10 cellular contexts compared by ENCODE assay signal in the genomic region with DNA sequence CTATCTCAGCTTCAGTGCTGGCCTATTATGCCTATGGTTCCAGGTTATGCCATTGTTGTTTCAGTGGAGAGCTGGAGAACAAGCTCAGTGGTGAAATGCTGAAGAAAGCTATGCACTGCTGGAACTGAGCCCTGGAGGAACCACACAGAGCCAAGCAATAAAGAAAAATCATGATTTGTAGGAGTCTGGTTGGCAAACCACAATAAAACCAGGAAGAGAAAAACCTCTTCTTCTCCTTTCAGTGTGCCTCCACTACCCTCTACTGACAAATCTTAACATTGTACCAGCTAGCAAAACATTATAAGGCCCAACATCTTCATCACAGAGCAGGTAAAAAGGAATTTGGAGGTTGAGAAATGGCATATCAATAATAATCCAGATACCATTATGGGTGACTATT. TPM values are rescaled to one million over a fixed set of nuclear protein-coding genes. Genes with fewer than 3 reads are reported as not detected.
DNase-seq lines count a peak whose midpoint lies in the region; ATAC-seq and TF ChIP-seq lines count a peak whose summit lies in the region.
"Had no signal": no experiment of that assay in that cellular context is flagged by ENCODE, and none has a peak within 500 bp of the region (broad histone marks: within the 10 kb centered on the region; RNA-seq: fewer than 3 reads in every experiment).

No MANE protein-coding gene starts in this region.

- H3K27ac ChIP-seq in esophagus muscularis mucosa (replicated peaks in 1 of 4) (no peak overlapping the region), neuronal stem cell (replicated peaks; ENCODE audit: low read length) (no peak overlapping the region), RWPE1 (no peak overlapping the region)

- H3K9me3 ChIP-seq in esophagus muscularis mucosa (no peaks in the 10 kb centered on the region), neuronal stem cell (replicated peaks in 1 of 2; ENCODE audit: control insufficient read depth in 2 of 2, insufficient read depth in 1 of 2, low read depth in 1 of 2, low read length in 2 of 2) (no peaks in the 10 kb centered on the region)

- peak; percentile 17 for TF ChIP-seq CTCF in GM06990 (IDR thresholded peaks at IDR 0.05; ENCODE audit: insufficient read depth, low read length, poor library complexity, severe bottlenecking)
- TF ChIP-seq CTCF in esophagus muscularis mucosa (IDR thresholded peaks at IDR 0.05) = peak; percentile 44 to 56 (median 48)
- TF ChIP-seq CTCF in omental fat pad (IDR thresholded peaks at IDR 0.05) = no peak
- TF ChIP-seq CTCF in RWPE1 (conservative IDR thresholded peaks at IDR 0.05; ENCODE audit: low read depth) = no peak

- no peak overlapping the region for H2AFZ ChIP-seq in neuronal stem cell (ENCODE audit: low read length)

- no peak overlapping the region for H3K4me2 ChIP-seq in neuronal stem cell (ENCODE audit: insufficient read depth, low read length, poor library complexity, severe bottlenecking)

- H3K14ac ChIP-seq in neuronal stem cell (ENCODE audit: low read length) = no peak overlapping the region

- H2AK5ac ChIP-seq in neuronal stem cell (ENCODE audit: low read depth, low read length) = no peak overlapping the region

- no peak overlapping the region for H4K8ac ChIP-seq in neuronal stem cell (ENCODE audit: low read depth, low read length)

- no peak overlapping the region for H3K23ac ChIP-seq in neuronal stem cell (ENCODE audit: low read depth, low read length, poor library complexity)

- POLR2A ChIA-PET in RWPE1 (lab: Yijun Ruan, JAX; ENCODE audit: low non-redundant PET) = no interaction called here

- H3K79me1 ChIP-seq in neuronal stem cell (ENCODE audit: low read depth, low read length) = no peaks in the 10 kb centered on the region

- H3K4me3 ChIP-seq in GM06990 (replicated peaks; ENCODE audit: low read depth, low read length) = no peak overlapping the region
- no peak overlapping the region for H3K4me3 ChIP-seq in esophagus muscularis mucosa
- H3K4me3 ChIP-seq in neuronal stem cell (ENCODE audit: low read length in 2 of 2) = no peak overlapping the region

- no peak overlapping the region for H3K9ac ChIP-seq in neuronal stem cell (ENCODE audit: low read depth, low read length, poor library complexity)

- no peak for TF ChIP-seq POLR2A in esophagus muscularis mucosa (IDR thresholded peaks at IDR 0.05; ENCODE audit: low read depth)

- no peak overlapping the region for H4K91ac ChIP-seq in neuronal stem cell (ENCODE audit: low read depth, low read length, poor library complexity)

- H3K18ac ChIP-seq in neuronal stem cell (ENCODE audit: low read length) = no peak overlapping the region

- no peak overlapping the region for H2BK15ac ChIP-seq in neuronal stem cell (ENCODE audit: low read length)

- no peak overlapping the region for H2BK12ac ChIP-seq in neuronal stem cell (ENCODE audit: low read length)

- H2BK5ac ChIP-seq in neuronal stem cell (ENCODE audit: low read length) = no peak overlapping the region

- TF ChIP-seq EP300 in esophagus muscularis mucosa (IDR thresholded peaks at IDR 0.05) = no peak

- H3K4me1 ChIP-seq in esophagus muscularis mucosa (no peaks in the 10 kb centered on the region), neuronal stem cell (ENCODE audit: control insufficient read depth in 2 of 2, insufficient read depth in 1 of 2, low read depth in 1 of 2, low read length in 2 of 2) (no peaks in the 10 kb centered on the region)

- intact Hi-C loops in esophagus muscularis mucosa (cut with DNase I) = loop anchor here (2.0 kb wide), 1 partner anchor 190 kb away; a partner anchor contains a TSS

- CTCF ChIA-PET in RWPE1 (lab: Yijun Ruan, JAX) = interaction anchor here (0.6 to 1.3 kb wide), 2 partner anchors 26 to 189 kb away, joined by 7 to 8 read pairs; a partner anchor contains a TSS

- DNase-seq in GM06990 (ENCODE audit: extremely low read depth, insufficient read length) (no peak), NCI-H2029 (lab: John Stamatoyannopoulos, UW) (peak; percentile 43), esophagus muscularis mucosa (ENCODE audit: extremely low spot score) (no peak), omental fat pad (ENCODE audit: low spot score) (no peak), neuronal stem cell (ENCODE audit: low spot score) (no peak), RWPE1 (ENCODE audit: low spot score) (no peak), activated gamma-delta T cell treated with Interleukin-2 at 50 U/mL for 16 hours (no peak)
- no peak for DNase-seq in stimulated activated CD4-positive, alpha-beta T cell treated with anti-CD3 and anti-CD28 coated beads, Interleukin-1b, Interleukin-23, amount 100 ng/mL, for 48 hours
- DNase-seq: activated naive CD4-positive, alpha-beta T cell treated with anti-CD3 and anti-CD28 coated beads, Interleukin-2, amount 10 ng/mL, durations not matched to agents 7 days and 5 days had no signal

- H3K36me3 ChIP-seq in GM06990 (ENCODE audit: control insufficient read depth, insufficient read depth, low read length) (no peaks in the 10 kb centered on the region), esophagus muscularis mucosa (no peaks in the 10 kb centered on the region), neuronal stem cell (replicated peaks in 1 of 2; ENCODE audit: control insufficient read depth in 2 of 2, insufficient read depth in 2 of 2, low read length in 2 of 2) (no peaks in the 10 kb centered on the region)

- no peak overlapping the region for H3K4ac ChIP-seq in neuronal stem cell (ENCODE audit: low read length)

- H2BK120ac ChIP-seq in neuronal stem cell (ENCODE audit: low read depth, low read length) = no peak overlapping the region

- peak; percentile 37 for ATAC-seq in omental fat pad (ENCODE audit: low FRiP score)

- H3K27me3 ChIP-seq in GM06990 (replicated peaks; ENCODE audit: control insufficient read depth, insufficient read depth, low read length) (no peaks in the 10 kb centered on the region; the same call in 1 of the 2 replicates), esophagus muscularis mucosa (no peaks in the 10 kb centered on the region), neuronal stem cell (ENCODE audit: control insufficient read depth in 3 of 3, insufficient read depth in 3 of 3, low read depth in 1 of 3, low read length in 3 of 3) (no peaks in the 10 kb centered on the region)

RNA-seq across cellular contexts. Expression of a gene that starts 5.3 kb away (rescaled TPM):
- total RNA-seq in esophagus muscularis mucosa (not detected), omental fat pad (not detected)
- polyA plus RNA-seq in neuronal stem cell (2013, experiment 1 of 2) = not detected
- not detected for polyA plus RNA-seq in neuronal stem cell (2013, experiment 2 of 2)
- polyA plus RNA-seq: esophagus had no signal

RNA-seq across cellular contexts. Expression of a gene that starts 22.2 kb away (rescaled TPM):
- total RNA-seq in esophagus muscularis mucosa (not detected), omental fat pad (not detected)
- polyA plus RNA-seq in neuronal stem cell (2013, experiment 1 of 2) = not detected
- polyA plus RNA-seq in neuronal stem cell (2013, experiment 2 of 2) = not detected
- polyA plus RNA-seq: esophagus had no signal

RNA-seq across cellular contexts. Expression of a gene that starts 22.6 kb away (rescaled TPM):
- total RNA-seq in esophagus muscularis mucosa (not detected), omental fat pad (not detected)
- polyA plus RNA-seq in neuronal stem cell (2013, experiment 1 of 2) = not detected
- not detected for polyA plus RNA-seq in neuronal stem cell (2013, experiment 2 of 2)
- polyA plus RNA-seq: esophagus had no signal

RNA-seq across cellular contexts. Expression of a gene that starts 55.3 kb away (rescaled TPM):
- total RNA-seq in esophagus muscularis mucosa = not detected
- total RNA-seq in omental fat pad = not detected
- polyA plus RNA-seq in neuronal stem cell (2013, experiment 1 of 2) = not detected
- not detected for polyA plus RNA-seq in neuronal stem cell (2013, experiment 2 of 2)
- polyA plus RNA-seq: esophagus had no signal

RNA-seq across cellular contexts. Expression of a gene that starts 56.7 kb away (rescaled TPM):
- total RNA-seq in esophagus muscularis mucosa (not detected), omental fat pad (not detected)
- not detected for polyA plus RNA-seq in neuronal stem cell (2013, experiment 1 of 2)
- not detected for polyA plus RNA-seq in neuronal stem cell (2013, experiment 2 of 2)
- polyA plus RNA-seq: esophagus had no signal

Comparison
In these comparisons a context has a peak if more than half of its experiments do, and no peak if none do; other contexts are left out.
1. CTCF ChIP-seq: peak in GM06990 (single experiment) and esophagus muscularis mucosa (3 of 3); none in omental fat pad (0 of 3) and RWPE1 (single experiment).